In genomic region chr19:15374796-15375440, GRCh38 we compare ENCODE assay signal across 13 cellular contexts. TPM values are rescaled to one million over a fixed set of nuclear protein-coding genes. Genes with fewer than 3 reads are reported as not detected.
DNase-seq lines count a peak whose midpoint lies in the region; TF ChIP-seq lines count a peak whose summit lies in the region.
"Had no signal": no experiment of that assay in that cellular context is flagged by ENCODE, and none has a peak within 500 bp of the region (broad histone marks: within the 10 kb centered on the region; RNA-seq: fewer than 3 reads in every experiment).

No MANE protein-coding gene starts in this region.

- peaks cover 0 to 3% (median 1%) of the 10 kb centered on the region in 3 donors for H3K27me3 Mint-ChIP-seq in CD14-positive monocyte (ENCODE audit: low read depth in 3 of 3)

- H3K36me3 ChIP-seq in left ventricle myocardium inferior = peaks cover 43% of the 10 kb centered on the region
- H3K36me3 ChIP-seq in sigmoid colon = peaks cover 30 to 42% (median 39%) of the 10 kb centered on the region in 4 donors

- H3K27ac Mint-ChIP-seq in CD14-positive monocyte = peak overlapping the region in 2 of 7 donors; percentile 7 to 54
- H3K27ac Mint-ChIP-seq: activated T-helper 1 cell treated with anti-CD3 and anti-CD28 coated beads, Interleukin-12 subunit alpha, Interleukin-12 subunit beta, Interleukin-2, Interleukin-4 antibody, amounts not matched to agents 30 ng/mL and 10 ng/mL and 1 ng/mL, durations not matched to agents 14 hours and 24 hours and 36 hours had no signal

- H3K4me3 Mint-ChIP-seq in CD14-positive monocyte = no peak overlapping the region
- H3K4me3 Mint-ChIP-seq: activated T-helper 1 cell treated with anti-CD3 and anti-CD28 coated beads, Interleukin-12 subunit alpha, Interleukin-12 subunit beta, Interleukin-2, Interleukin-4 antibody, amounts not matched to agents 30 ng/mL and 10 ng/mL and 1 ng/mL, durations not matched to agents 14 hours and 24 hours and 36 hours had no signal

- no peak for TF ChIP-seq POLR2A in sigmoid colon (IDR thresholded peaks at IDR 0.05)

- peak overlapping the region; percentile 55 for H3K4me3 ChIP-seq in left ventricle myocardium inferior
- H3K4me3 ChIP-seq in sigmoid colon = no peak overlapping the region
- H3K4me3 ChIP-seq: SJCRH30 had no signal

- H3K4me1 Mint-ChIP-seq in CD14-positive monocyte = peaks cover 20% of the 10 kb centered on the region

- H3K27me3 ChIP-seq in left ventricle myocardium inferior (ENCODE audit: low read depth) = no peaks in the 10 kb centered on the region
- H3K27me3 ChIP-seq in sigmoid colon = no peaks in the 10 kb centered on the region
- H3K27me3 ChIP-seq: SJCRH30 had no signal

- DNase-seq in G401 (ENCODE audit: low spot score) (peak; percentile 78), astrocyte of the hippocampus (ENCODE audit: low read depth, low spot score) (peak; percentile 31), left ventricle myocardium inferior (peak; percentile 78), sigmoid colon (no peak), A172 (ENCODE audit: low spot score) (no peak), NCI-H1048 (lab: John Stamatoyannopoulos, UW) (no peak), CD14-positive monocyte (ENCODE audit: low spot score) (no peak)
- no peak for DNase-seq in stimulated activated CD4-positive, alpha-beta T cell treated with anti-CD3 and anti-CD28 coated beads, Interleukin-12 subunit alpha, Interleukin-12 subunit beta, amount 100 ng/mL, for 4 hours
- DNase-seq: central memory CD4-positive, alpha-beta T cell; NCI-H1417; NCI-H774; SJCRH30 had no signal

- peaks cover 0 to 2% (median 0%) of the 10 kb centered on the region in 7 donors for H3K9me3 Mint-ChIP-seq in CD14-positive monocyte
- H3K9me3 Mint-ChIP-seq: activated T-helper 1 cell treated with anti-CD3 and anti-CD28 coated beads, Interleukin-12 subunit alpha, Interleukin-12 subunit beta, Interleukin-2, Interleukin-4 antibody, amounts not matched to agents 30 ng/mL and 10 ng/mL and 1 ng/mL, durations not matched to agents 14 hours and 24 hours and 36 hours had no signal

- in situ Hi-C loops in G401 (cut with HindIII; ENCODE audit: low sequenced_read_pairs) = no loop called here

- peaks cover 93% of the 10 kb centered on the region for H3K4me1 ChIP-seq in left ventricle myocardium inferior
- peaks cover 0 to 47% (median 45%) of the 10 kb centered on the region in 4 donors for H3K4me1 ChIP-seq in sigmoid colon

- H3K9me3 ChIP-seq in left ventricle myocardium inferior (replicated peaks) = no peaks in the 10 kb centered on the region
- no peaks in the 10 kb centered on the region for H3K9me3 ChIP-seq in sigmoid colon
- H3K9me3 ChIP-seq: SJCRH30 had no signal

- peak in 1 of 4 donors; percentile 20 for TF ChIP-seq EP300 in sigmoid colon (IDR thresholded peaks at IDR 0.05)

- TF ChIP-seq CTCF in left ventricle myocardium inferior (IDR thresholded peaks at IDR 0.05; ENCODE audit: borderline replicate concordance) (no peak), sigmoid colon (IDR thresholded peaks at IDR 0.05) (no peak), CD14-positive monocyte (IDR thresholded peaks at IDR 0.05) (no peak)

- WGBS in sigmoid colon, 2 donors = 84% methylated on average over 24 of the region's 24 CpGs

- intact Hi-C loops in left ventricle myocardium inferior (cut with micrococcal nuclease) = loop anchor here (10.0 kb wide), 1 partner anchor 110 kb away; no protein-coding TSS in a partner anchor
- intact Hi-C loops in sigmoid colon (cut with DNase I) = loop anchor here (5.0 kb wide), 2 partner anchors 57 to 77 kb away; no protein-coding TSS in a partner anchor
- intact Hi-C loops in CD14-positive monocyte (cut with micrococcal nuclease) = loop anchor here (5.0 to 10.0 kb wide), 6 partner anchors 38 to 250 kb away; partner anchors contain the start of genes AKAP8L (in 1 of the 2) and BRD4 (in 1 of the 2)

- H3K36me3 Mint-ChIP-seq in CD14-positive monocyte = peaks cover 35 to 55% of the 10 kb centered on the region in 2 donors

- H3K27ac ChIP-seq in left ventricle myocardium inferior (replicated peaks) = peak overlapping the region; percentile 98
- peak overlapping the region; percentile 22 to 60 (median 41) for H3K27ac ChIP-seq in sigmoid colon
- H3K27ac ChIP-seq: SJCRH30 had no signal

RNA-seq across cellular contexts. Expression of gene AKAP8, which starts 4.7 kb away (rescaled TPM):
- 19.6 and 25.3 TPM in 2 replicates for total RNA-seq in G401 (2014; rRNA removed; shearing (Covaris generic))
- total RNA-seq in left ventricle myocardium inferior (21.8 TPM), sigmoid colon (10 to 100 TPM; 15.0 to 43.8 (median 21.4) TPM)
- polyA plus RNA-seq in sigmoid colon (10 to 100 TPM; 11.4 to 19.8 (median 11.6) TPM), CD14-positive monocyte (10 to 100 TPM in 1 of 2 donors, 1 to 10 TPM in 1; 8.0 to 12.3 TPM)
- 14.1 and 17.5 TPM in 2 replicates for total RNA-seq in A172 (2014; rRNA removed; shearing (Covaris generic))

RNA-seq across cellular contexts. Expression of gene BRD4, which starts 42.6 kb away (rescaled TPM):
- 7.4 and 8.6 TPM in 2 replicates for total RNA-seq in G401 (2014; rRNA removed; shearing (Covaris generic))
- total RNA-seq in left ventricle myocardium inferior = 60.9 TPM
- 10 to 100 TPM; 15.0 to 43.8 (median 21.4) TPM for total RNA-seq in sigmoid colon
- polyA plus RNA-seq in sigmoid colon = 10 to 100 TPM in 2 of 3 donors, 1 to 10 TPM in 1; 9.0 to 42.1 (median 13.6) TPM
- total RNA-seq in A172 (2014; rRNA removed; shearing (Covaris generic)) = 7.1 and 19.1 TPM in 2 replicates
- 1 to 10 TPM; 3.7 to 4.2 TPM for polyA plus RNA-seq in CD14-positive monocyte

RNA-seq across cellular contexts. Expression of gene AKAP8L, which starts 43.9 kb away (rescaled TPM):
- total RNA-seq in G401 (2014; rRNA removed; shearing (Covaris generic)) = 86.3 and 92.4 TPM in 2 replicates
- total RNA-seq in left ventricle myocardium inferior = 74.5 TPM
- total RNA-seq in sigmoid colon = 100 to 1,000 TPM in 2 of 4 donors, 10 to 100 TPM in 2; 90.5 to 145 (median 101) TPM
- 10 to 100 TPM; 15.0 to 67.5 (median 22.8) TPM for polyA plus RNA-seq in sigmoid colon
- total RNA-seq in A172 (2014; rRNA removed; shearing (Covaris generic)) = 53.2 and 56.4 TPM in 2 replicates
- 10 to 100 TPM; 21.4 to 39.0 TPM for polyA plus RNA-seq in CD14-positive monocyte

Comparison
In these comparisons a context has a peak if more than half of its experiments do, and no peak if none do; other contexts are left out.
1. DNase-seq: peak in G401 (single experiment), astrocyte of the hippocampus (single experiment) and left ventricle myocardium inferior (single experiment); none in sigmoid colon (single experiment), A172 (single experiment), NCI-H1048 (single experiment), stimulated activated CD4-positive, alpha-beta T cell treated with anti-CD3 and anti-CD28 coated beads, Interleukin-12 subunit alpha, Interleukin-12 subunit beta, amount 100 ng/mL, for 4 hours (single experiment) and CD14-positive monocyte (single experiment).